Comparison of ENCODE assay signal across 9 cellular contexts in genomic region chr1:203274603-203275381, GRCh38. TPM values are rescaled to one million over a fixed set of nuclear protein-coding genes. Genes with fewer than 3 reads are reported as not detected.
DNase-seq lines count a peak whose midpoint lies in the region; TF ChIP-seq lines count a peak whose summit lies in the region.
"Had no signal": no experiment of that assay in that cellular context is flagged by ENCODE, and none has a peak within 500 bp of the region (broad histone marks: within the 10 kb centered on the region; RNA-seq: fewer than 3 reads in every experiment).

No MANE protein-coding gene starts in this region.

- peak overlapping the region in 6 of 7 donors; percentile 54 to 86 (median 74) for H3K27ac Mint-ChIP-seq in CD4-positive, alpha-beta memory T cell

- H3K4me2 ChIP-seq in SU-DHL-6 (ENCODE audit: low read depth, low read length, poor library complexity, severe bottlenecking): peak overlapping the region; percentile 90

- no peak overlapping the region for H2AFZ ChIP-seq in SU-DHL-6 (ENCODE audit: low read depth, low read length, severe bottlenecking)

- peaks cover 13% of the 10 kb centered on the region; the same call in 1 of the 2 replicates for H3K79me2 ChIP-seq in SU-DHL-6 (ENCODE audit: insufficient read depth, low read length)

- peak overlapping the region in 2 of 8 donors; percentile 12 to 15 for H3K4me3 Mint-ChIP-seq in CD4-positive, alpha-beta memory T cell

- peaks cover 28 to 71% (median 54%) of the 10 kb centered on the region in 4 donors for H3K4me1 Mint-ChIP-seq in CD4-positive, alpha-beta memory T cell

- intact Hi-C loops in CD4-positive, alpha-beta memory T cell (cut with micrococcal nuclease): no loop called here

- H3K9me3 Mint-ChIP-seq in CD4-positive, alpha-beta memory T cell: no peaks in the 10 kb centered on the region

- no peaks in the 10 kb centered on the region for H3K9me3 ChIP-seq in CD4-positive, alpha-beta memory T cell (ENCODE audit: control insufficient read depth in 1 of 2, low read length in 2 of 2)
- H3K9me3 ChIP-seq in SU-DHL-6 (ENCODE audit: insufficient read depth, low read length): no peaks in the 10 kb centered on the region

- no peaks in the 10 kb centered on the region for H3K9me2 ChIP-seq in SU-DHL-6 (replicated peaks; ENCODE audit: insufficient read depth, low read length)

- no peaks in the 10 kb centered on the region for H3K36me3 ChIP-seq in CD4-positive, alpha-beta memory T cell (ENCODE audit: insufficient read depth, low read length)
- no peaks in the 10 kb centered on the region for H3K36me3 ChIP-seq in SU-DHL-6 (ENCODE audit: low read length)

- no peak overlapping the region for H3K4me3 ChIP-seq in CD4-positive, alpha-beta memory T cell (ENCODE audit: low read length in 2 of 2)
- H3K4me3 ChIP-seq in SU-DHL-6 (ENCODE audit: insufficient read depth, low read length, poor library complexity, severe bottlenecking): peak overlapping the region; percentile 63
- H3K4me3 ChIP-seq in foreskin fibroblast (ENCODE audit: low read depth in 1 of 2, low read length in 2 of 2): no peak overlapping the region

- H3K4me1 ChIP-seq in CD4-positive, alpha-beta memory T cell (ENCODE audit: insufficient read depth, low read length): peaks cover 59% of the 10 kb centered on the region

- H3K27me3 ChIP-seq in CD4-positive, alpha-beta memory T cell (ENCODE audit: insufficient read depth, low read length): no peaks in the 10 kb centered on the region
- no peaks in the 10 kb centered on the region for H3K27me3 ChIP-seq in SU-DHL-6 (ENCODE audit: low read length)

- CTCF ChIA-PET in CD4-positive, alpha-beta memory T cell (lab: Charles Lee; ENCODE audit: partially characterized antibody): interaction anchor here (1.1 to 17.8 kb wide), 5 partner anchors 13 to 71 kb away, joined by 3 to 921 read pairs (median 92); partner anchors contain the start of genes BTG2 and FMOD

- no peak for DNase-seq in CD4-positive, alpha-beta memory T cell
- DNase-seq in foreskin fibroblast (peak; percentile 50 to 64), pons (ENCODE audit: low spot score) (peak; percentile 97), NOMO-1 treated with DMSO at 0.1 percent for 48 hours (lab: John Stamatoyannopoulos, UW; ENCODE audit: unreplicated experiment) (no peak), epidermal melanocyte (ENCODE audit: insufficient read length, low spot score) (no peak), T1000 (lab: John Stamatoyannopoulos, UW) (no peak), mesenteric fat pad (ENCODE audit: low spot score) (no peak)

- H3K36me3 Mint-ChIP-seq in CD4-positive, alpha-beta memory T cell: no peaks in the 10 kb centered on the region

- TF ChIP-seq CTCF in SU-DHL-6 (IDR thresholded peaks at IDR 0.05; ENCODE audit: insufficient read depth, low read length, poor library complexity, severe bottlenecking): no peak
- TF ChIP-seq CTCF in foreskin fibroblast (IDR thresholded peaks at IDR 0.05; ENCODE audit: low read depth, low read length): no peak

- POLR2A ChIA-PET in CD4-positive, alpha-beta memory T cell (lab: Charles Lee; ENCODE audit: partially characterized antibody): interaction anchor here (9.2 to 23.9 kb wide), 4 partner anchors 15 to 63 kb away, joined by 145 to 877 read pairs (median 291); partner anchors contain the start of gene BTG2

- H4K20me1 ChIP-seq in SU-DHL-6 (ENCODE audit: low read depth, low read length): no peaks in the 10 kb centered on the region

- H3F3A ChIP-seq in SU-DHL-6 (ENCODE audit: insufficient read depth): peaks cover 54% of the 10 kb centered on the region

- peak overlapping the region; percentile 96 for H3K9ac ChIP-seq in SU-DHL-6 (ENCODE audit: low read length)

- no peaks in the 10 kb centered on the region for H3K27me3 Mint-ChIP-seq in CD4-positive, alpha-beta memory T cell

- H3K27ac ChIP-seq in CD4-positive, alpha-beta memory T cell (ENCODE audit: low read depth, low read length): no peak overlapping the region
- H3K27ac ChIP-seq in SU-DHL-6 (ENCODE audit: low read depth, low read length): peak overlapping the region; percentile 98

RNA-seq across cellular contexts. Expression of gene BTG2, which starts 30.5 kb away (rescaled TPM):
- 100 to 1,000 TPM; 197 to 201 TPM for total RNA-seq in CD4-positive, alpha-beta memory T cell
- polyA plus RNA-seq in CD4-positive, alpha-beta memory T cell: 100 to 1,000 TPM; 123 to 288 TPM
- total RNA-seq in mesenteric fat pad: 178 TPM

RNA-seq across cellular contexts. Expression of gene CHIT1, which starts 45.3 kb away (rescaled TPM):
- under 1 TPM; 0.41 to 0.78 TPM for total RNA-seq in CD4-positive, alpha-beta memory T cell
- not detected for polyA plus RNA-seq in CD4-positive, alpha-beta memory T cell
- 17.4 TPM for total RNA-seq in mesenteric fat pad
- total RNA-seq: dermis microvascular lymphatic vessel endothelial cell had no signal

Comparison
In these comparisons a context has a peak if more than half of its experiments do, and no peak if none do; other contexts are left out.
1. DNase-seq: peak in foreskin fibroblast (2 of 2) and pons (single experiment); none in CD4-positive, alpha-beta memory T cell (0 of 5), NOMO-1 treated with DMSO at 0.1 percent for 48 hours (single experiment), epidermal melanocyte (single experiment), T1000 (single experiment) and mesenteric fat pad (single experiment).
2. RNA of gene CHIT1, which starts 45.3 kb away (total RNA-seq): 17.4 TPM in mesenteric fat pad (single experiment); 0.41 to 0.78 TPM in CD4-positive, alpha-beta memory T cell; every median in the first group is over 10 times any median in the second.